21 cellular contexts compared by ENCODE assay signal in the genomic region with DNA sequence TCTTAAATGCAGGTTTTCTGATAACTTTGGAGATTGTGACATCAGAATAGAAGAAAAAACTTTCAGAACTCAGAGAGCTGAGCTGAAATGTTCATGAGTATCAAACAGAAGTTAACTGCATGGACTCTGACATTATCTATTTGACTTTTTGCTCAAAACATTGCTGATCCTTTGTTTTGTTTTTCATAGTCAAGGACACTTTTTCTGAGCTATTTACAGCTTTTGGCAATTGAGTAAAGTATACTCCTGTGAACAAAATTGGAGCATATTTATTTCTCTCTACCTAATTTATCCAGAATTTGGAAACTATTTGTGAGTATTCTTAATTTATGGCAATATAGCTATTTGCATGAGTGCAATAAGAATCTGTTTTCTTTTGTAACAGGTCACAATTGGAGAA. TPM values are rescaled to one million over a fixed set of nuclear protein-coding genes. Genes with fewer than 3 reads are reported as not detected.
DNase-seq lines count a peak whose midpoint lies in the region; ATAC-seq, FAIRE-seq and TF ChIP-seq lines count a peak whose summit lies in the region.
"Had no signal": no experiment of that assay in that cellular context is flagged by ENCODE, and none has a peak within 500 bp of the region (broad histone marks: within the 10 kb centered on the region; RNA-seq: fewer than 3 reads in every experiment).

No MANE protein-coding gene starts in this region.

- no peak overlapping the region for H2BK120ac ChIP-seq in mesendoderm (ENCODE audit: low read depth, low read length)

- TF ChIP-seq EP300 in HepG2 (IDR thresholded peaks at IDR 0.05; ENCODE audit: low read depth in 2 of 2, low read length in 2 of 2) = no peak
- TF ChIP-seq EP300 in HepG2 (CRISPR knock-in tag; IDR thresholded peaks at IDR 0.05; ENCODE audit: borderline replicate concordance) = no peak

- CTCF ChIA-PET in HEK293 (lab: Yijun Ruan, JAX) (interaction anchor here (0.7 to 2.1 kb wide), 4 partner anchors 16 to 192 kb away, joined by 4 to 9 read pairs (median 4); no protein-coding TSS in a partner anchor), HepG2 (lab: Yijun Ruan, JAX; ENCODE audit: low intra/inter-chr PET ratio, low total read pairs) (no interaction called here)

- no peaks in the 10 kb centered on the region for H4K20me1 ChIP-seq in HepG2 (ENCODE audit: insufficient read depth, low read length)
- H4K20me1 ChIP-seq: BLaER1 treated with 17β-estradiol and CSF1 and Interleukin-3, amounts not matched to agents 10 nM and 100 nM had no signal

- H3K36me3 ChIP-seq in HEK293 (ENCODE audit: control insufficient read depth in 2 of 2, insufficient read depth in 1 of 2, low read length in 2 of 2) (no peaks in the 10 kb centered on the region), HepG2 (replicated peaks in 1 of 2; ENCODE audit: control insufficient read depth in 1 of 2, insufficient read depth in 2 of 2, low read length in 2 of 2) (no peaks in the 10 kb centered on the region), mesendoderm (ENCODE audit: control insufficient read depth, insufficient read depth, low read length) (no peaks in the 10 kb centered on the region), testis (ENCODE audit: low read depth, missing control alignments) (no peaks in the 10 kb centered on the region)
- H3K36me3 ChIP-seq: BLaER1 treated with 17β-estradiol and CSF1 and Interleukin-3, amounts not matched to agents 10 nM and 100 nM had no signal

- no peak for FAIRE-seq in HepG2 (lab: Jason Lieb, UNC)
- FAIRE-seq: A549, G401.6, GM12892, GM18507, H54, HTR-8/SVneo had no signal

- H3K4me1 ChIP-seq in HEK293 (ENCODE audit: control insufficient read depth, insufficient read depth, low read length) = no peaks in the 10 kb centered on the region
- H3K4me1 ChIP-seq in HepG2 (ENCODE audit: insufficient read depth, low read length) = no peaks in the 10 kb centered on the region
- H3K4me1 ChIP-seq in mesendoderm (ENCODE audit: control insufficient read depth, low read depth, low read length) = no peaks in the 10 kb centered on the region
- no peaks in the 10 kb centered on the region for H3K4me1 ChIP-seq in testis

- no peak overlapping the region for H2AFZ ChIP-seq in HepG2 (ENCODE audit: low read length)
- H2AFZ ChIP-seq: GM23338 had no signal

- H3K4ac ChIP-seq in mesendoderm (ENCODE audit: low read depth, low read length) = no peak overlapping the region

- in situ Hi-C loops in HepG2 (cut with HindIII; ENCODE audit: extremely low pct_ligation_motif_present, low pct_unique_long_range_greater_than_20kb) = loop anchor here (25.0 kb wide), 1 partner anchor 462 kb away; no protein-coding TSS in a partner anchor

- H3K4me3 ChIP-seq in HEK293 (ENCODE audit: low read depth, low read length) (no peak overlapping the region), HepG2 (replicated peaks in 1 of 3; ENCODE audit: insufficient read depth in 1 of 3, low read depth in 2 of 3, low read length in 3 of 3) (no peak overlapping the region), mesendoderm (ENCODE audit: low read length) (no peak overlapping the region), testis (no peak overlapping the region)
- H3K4me3 ChIP-seq: A549; BLaER1 treated with 17β-estradiol and CSF1 and Interleukin-3, amounts not matched to agents 10 nM and 100 nM; GM23338 had no signal

- ATAC-seq in HepG2 = no peak
- no peak for ATAC-seq in GM19328 (IDR thresholded peaks at IDR 0.05; ENCODE audit: unreplicated experiment)
- ATAC-seq: A549; CD8-positive, alpha-beta T cell; GM23338 had no signal

- DNase-seq in amniotic epithelial cell (ENCODE audit: low read depth) = peak; percentile 11
- DNase-seq in HepG2 (ENCODE audit: low spot score) = no peak
- peak; percentile 40 for DNase-seq in mesendoderm
- no peak for DNase-seq in testis
- DNase-seq in SKM-1 (lab: John Stamatoyannopoulos, UW; ENCODE audit: unreplicated experiment) = no peak
- DNase-seq: Calu3; CD8-positive, alpha-beta T cell; HCEC 1CT; HFFc6; KG1 had no signal

- H3K4me2 ChIP-seq in HepG2 (ENCODE audit: low read depth, low read length) (no peak overlapping the region), mesendoderm (ENCODE audit: low read length) (no peak overlapping the region)
- H3K4me2 ChIP-seq: A549; BLaER1 treated with 17β-estradiol and CSF1 and Interleukin-3, amounts not matched to agents 10 nM and 100 nM; GM23338 had no signal

- no peak overlapping the region for H4K8ac ChIP-seq in mesendoderm (ENCODE audit: low read depth, low read length)

- H3K79me2 ChIP-seq in HepG2 (ENCODE audit: insufficient read depth, low read length) (no peaks in the 10 kb centered on the region), mesendoderm (ENCODE audit: control insufficient read depth, insufficient read depth, low read length) (no peaks in the 10 kb centered on the region)

- H3K23ac ChIP-seq in mesendoderm (ENCODE audit: low read length) = no peak overlapping the region

- TF ChIP-seq POLR2A in HepG2 (IDR thresholded peaks at IDR 0.05; ENCODE audit: insufficient read depth in 1 of 2, low read depth in 2 of 2, low read length in 2 of 2) (no peak), testis (IDR thresholded peaks at IDR 0.05) (no peak)

- no peak overlapping the region for H3K56ac ChIP-seq in mesendoderm (ENCODE audit: low read length)

- POLR2A ChIA-PET in HEK293 (lab: Yijun Ruan, JAX) (no interaction called here), HepG2 (lab: Yijun Ruan, JAX) (no interaction called here)

- H3K9me3 ChIP-seq in HEK293 (ENCODE audit: control insufficient read depth, insufficient read depth, low read depth, low read length) (no peaks in the 10 kb centered on the region), HepG2 (ENCODE audit: low read length) (peaks cover 8% of the 10 kb centered on the region), testis (no peaks in the 10 kb centered on the region)
- H3K9me3 ChIP-seq: A549 had no signal

- TF ChIP-seq CTCF in HEK293 (tag by site-specific recombination; IDR thresholded peaks at IDR 0.05) (no peak), HepG2 (CRISPR knock-in tag; IDR thresholded peaks at IDR 0.05) (no peak), testis (IDR thresholded peaks at IDR 0.05) (no peak)

- H2BK15ac ChIP-seq in mesendoderm (replicated peaks; ENCODE audit: low read depth) = no peak overlapping the region

- BruUV-seq in HepG2 (replicated peaks; lab: Mats Ljungman, UMichigan) = no TSS peak

- H2AK5ac ChIP-seq in mesendoderm (ENCODE audit: low read length) = no peak overlapping the region

- no peak overlapping the region for H3K18ac ChIP-seq in mesendoderm (ENCODE audit: low read length)

- H2BK5ac ChIP-seq in mesendoderm (ENCODE audit: low read length) = no peak overlapping the region

- H3K9ac ChIP-seq in HepG2 (ENCODE audit: insufficient read depth, low read depth, low read length) (no peak overlapping the region), mesendoderm (ENCODE audit: low read length) (no peak overlapping the region)
- H3K9ac ChIP-seq: BLaER1 treated with 17β-estradiol and CSF1 and Interleukin-3, amounts not matched to agents 10 nM and 100 nM had no signal

- H3K27me3 ChIP-seq in HepG2 (ENCODE audit: control insufficient read depth in 1 of 2, insufficient read depth in 2 of 2, low read length in 2 of 2) (0 out of 5 replicates have a peak, but pooled peaks cover 0 to 5% of the 10 kb centered on the region in 2 experiments), mesendoderm (ENCODE audit: insufficient read depth, low read length, poor library complexity) (no peaks in the 10 kb centered on the region), testis (no peaks in the 10 kb centered on the region)
- H3K27me3 ChIP-seq: BLaER1 treated with 17β-estradiol and CSF1 and Interleukin-3, amounts not matched to agents 10 nM and 100 nM had no signal

- intact Hi-C loops in HepG2 (cut with micrococcal nuclease; ENCODE audit: unreplicated experiment) = no loop called here
- intact Hi-C loops in testis (cut with DNase I; ENCODE audit: low total_unique reads) = no loop called here

- H4K5ac ChIP-seq in mesendoderm (ENCODE audit: low read length) = no peak overlapping the region

- TF ChIP-seq RAD21 in HepG2 (CRISPR knock-in tag; IDR thresholded peaks at IDR 0.05) = no peak

- H3K27ac ChIP-seq in HEK293 (ENCODE audit: extremely low read depth, low read depth, low read length) = no peak overlapping the region
- H3K27ac ChIP-seq in HepG2 (ENCODE audit: extremely low read length, insufficient read depth, low read length) = no peak overlapping the region
- H3K27ac ChIP-seq in mesendoderm (ENCODE audit: low read depth, low read length) = no peak overlapping the region
- no peak overlapping the region for H3K27ac ChIP-seq in testis
- H3K27ac ChIP-seq: 22Rv1; A549; BLaER1 treated with 17β-estradiol and CSF1 and Interleukin-3, amounts not matched to agents 10 nM and 100 nM had no signal

- no peaks in the 10 kb centered on the region for H3K79me1 ChIP-seq in mesendoderm (ENCODE audit: low read length)

RNA-seq across cellular contexts. Expression of gene KCP, which starts 11.1 kb away (rescaled TPM):
- total RNA-seq in HepG2 (2016; rRNA removed; fragmentation: Illumina TruSeq; extraction: Trizol) = 0.22 and 1.0 TPM in 2 replicates
- total RNA-seq in HepG2 (2016; cell fraction: cytosol; rRNA removed; fragmentation: Illumina TruSeq; extraction: Trizol; ENCODE audit: low read depth) = 0.26 and 0.51 TPM in 2 replicates
- 0.37 and 1.2 TPM in 2 replicates for total RNA-seq in HepG2 (2016; cell fraction: insoluble cytoplasmic fraction; rRNA removed; fragmentation: Illumina TruSeq; extraction: Trizol)
- 0.28 and 0.48 TPM in 2 replicates for total RNA-seq in HepG2 (2016; cell fraction: membrane; rRNA removed; fragmentation: Illumina TruSeq; extraction: Trizol)
- total RNA-seq in HepG2 (2016; cell fraction: nucleus; rRNA removed; fragmentation: Illumina TruSeq; extraction: Trizol) = 1.3 and 2.0 TPM in 2 replicates
- polyA plus RNA-seq in HepG2 (2011; rRNA removed) = 0.37 and 0.46 TPM in 2 replicates
- polyA plus RNA-seq in HepG2 (2011; cell fraction: cytosol; rRNA removed) = 0.12 and 0.31 TPM in 2 replicates
- polyA plus RNA-seq in HepG2 (2011; cell fraction: nucleus; rRNA removed) = 6.6 and 8.0 TPM in 2 replicates
- polyA plus RNA-seq in HepG2 (2012) = 0.28 TPM in 2 replicates
- 0.09 and 0.12 TPM in 2 replicates for polyA plus RNA-seq in HepG2 (2016; cell fraction: cytosol; fragmentation: Illumina TruSeq; extraction: Trizol; ENCODE audit: low read depth)
- 0.17 and 0.24 TPM in 2 replicates for polyA plus RNA-seq in HepG2 (2016; cell fraction: insoluble cytoplasmic fraction; fragmentation: Illumina TruSeq; extraction: Trizol; ENCODE audit: low read depth)
- polyA plus RNA-seq in HepG2 (2016; cell fraction: membrane; fragmentation: Illumina TruSeq; extraction: Trizol; ENCODE audit: low read depth) = 0.20 and 0.23 TPM in 2 replicates
- 2.1 and 3.1 TPM in 2 replicates for polyA plus RNA-seq in HepG2 (2016; cell fraction: nucleus; fragmentation: Illumina TruSeq; extraction: Trizol; ENCODE audit: insufficient read depth, low read depth)
- polyA minus RNA-seq in HepG2 (2011; rRNA and poly(A)+ RNA removed; ENCODE audit: low replicate concordance) = 0.07 and 0.58 TPM in 2 replicates
- polyA minus RNA-seq in HepG2 (2011; cell fraction: cytosol; rRNA and poly(A)+ RNA removed) = not detected in 2 replicates
- 1.1 and 1.4 TPM in 2 replicates for polyA minus RNA-seq in HepG2 (2011; cell fraction: nucleus; rRNA and poly(A)+ RNA removed)
- 0.74 TPM for polyA plus RNA-seq in mesendoderm (2013, experiment 1 of 2)
- polyA plus RNA-seq in mesendoderm (2013, experiment 2 of 2) = 0.84 TPM
- 1 to 10 TPM in 1 of 2 donors, under 1 TPM in 1; 0.68 to 1.2 TPM for total RNA-seq in testis
- 1.4 TPM for polyA plus RNA-seq in testis (ENCODE audit: insufficient read depth, low read depth, low replicate concordance)

RNA-seq across cellular contexts. Expression of gene ATP6V1F, which starts 36.7 kb away (rescaled TPM):
- total RNA-seq in HepG2 (2016; rRNA removed; fragmentation: Illumina TruSeq; extraction: Trizol) (87.2 and 107 TPM in 2 replicates), testis (100 to 1,000 TPM; 133 to 166 TPM)
- 91.7 and 127 TPM in 2 replicates for total RNA-seq in HepG2 (2016; cell fraction: cytosol; rRNA removed; fragmentation: Illumina TruSeq; extraction: Trizol; ENCODE audit: low read depth)
- total RNA-seq in HepG2 (2016; cell fraction: insoluble cytoplasmic fraction; rRNA removed; fragmentation: Illumina TruSeq; extraction: Trizol) = 86.6 and 128 TPM in 2 replicates
- 87.9 and 101 TPM in 2 replicates for total RNA-seq in HepG2 (2016; cell fraction: membrane; rRNA removed; fragmentation: Illumina TruSeq; extraction: Trizol)
- 29.8 and 31.5 TPM in 2 replicates for total RNA-seq in HepG2 (2016; cell fraction: nucleus; rRNA removed; fragmentation: Illumina TruSeq; extraction: Trizol)
- polyA plus RNA-seq in HepG2 (2011; rRNA removed) (132 and 144 TPM in 2 replicates), testis (ENCODE audit: insufficient read depth, low read depth, low replicate concordance) (414 TPM)
- 149 and 216 TPM in 2 replicates for polyA plus RNA-seq in HepG2 (2011; cell fraction: cytosol; rRNA removed)
- polyA plus RNA-seq in HepG2 (2011; cell fraction: nucleus; rRNA removed) = 54.3 and 63.6 TPM in 2 replicates
- polyA plus RNA-seq in HepG2 (2012) = 127 and 131 TPM in 2 replicates
- 134 and 154 TPM in 2 replicates for polyA plus RNA-seq in HepG2 (2016; cell fraction: cytosol; fragmentation: Illumina TruSeq; extraction: Trizol; ENCODE audit: low read depth)
- polyA plus RNA-seq in HepG2 (2016; cell fraction: insoluble cytoplasmic fraction; fragmentation: Illumina TruSeq; extraction: Trizol; ENCODE audit: low read depth) = 186 and 188 TPM in 2 replicates
- 130 and 137 TPM in 2 replicates for polyA plus RNA-seq in HepG2 (2016; cell fraction: membrane; fragmentation: Illumina TruSeq; extraction: Trizol; ENCODE audit: low read depth)
- 74.2 and 75.8 TPM in 2 replicates for polyA plus RNA-seq in HepG2 (2016; cell fraction: nucleus; fragmentation: Illumina TruSeq; extraction: Trizol; ENCODE audit: insufficient read depth, low read depth)
- polyA minus RNA-seq in HepG2 (2011; rRNA and poly(A)+ RNA removed; ENCODE audit: low replicate concordance) = 39.4 and 64.2 TPM in 2 replicates
- 18.0 and 20.1 TPM in 2 replicates for polyA minus RNA-seq in HepG2 (2011; cell fraction: cytosol; rRNA and poly(A)+ RNA removed)
- 9.9 and 10.6 TPM in 2 replicates for polyA minus RNA-seq in HepG2 (2011; cell fraction: nucleus; rRNA and poly(A)+ RNA removed)
- 141 TPM for polyA plus RNA-seq in mesendoderm (2013, experiment 1 of 2)
- polyA plus RNA-seq in mesendoderm (2013, experiment 2 of 2) = 142 TPM

RNA-seq across cellular contexts. Expression of gene IRF5, which starts 38.3 kb away (rescaled TPM):
- total RNA-seq in HepG2 (2016; rRNA removed; fragmentation: Illumina TruSeq; extraction: Trizol) (2.0 and 2.9 TPM in 2 replicates), testis (1 to 10 TPM; 2.9 to 5.6 TPM)
- total RNA-seq in HepG2 (2016; cell fraction: cytosol; rRNA removed; fragmentation: Illumina TruSeq; extraction: Trizol; ENCODE audit: low read depth) = 1.1 and 1.9 TPM in 2 replicates
- 1.9 and 3.1 TPM in 2 replicates for total RNA-seq in HepG2 (2016; cell fraction: insoluble cytoplasmic fraction; rRNA removed; fragmentation: Illumina TruSeq; extraction: Trizol)
- total RNA-seq in HepG2 (2016; cell fraction: membrane; rRNA removed; fragmentation: Illumina TruSeq; extraction: Trizol) = 2.0 and 3.2 TPM in 2 replicates
- total RNA-seq in HepG2 (2016; cell fraction: nucleus; rRNA removed; fragmentation: Illumina TruSeq; extraction: Trizol) = 2.9 and 3.4 TPM in 2 replicates
- polyA plus RNA-seq in HepG2 (2011; rRNA removed) (2.0 and 2.4 TPM in 2 replicates), testis (ENCODE audit: insufficient read depth, low read depth, low replicate concordance) (4.6 TPM)
- 1.2 and 1.5 TPM in 2 replicates for polyA plus RNA-seq in HepG2 (2011; cell fraction: cytosol; rRNA removed)
- 9.9 and 12.9 TPM in 2 replicates for polyA plus RNA-seq in HepG2 (2011; cell fraction: nucleus; rRNA removed)
- polyA plus RNA-seq in HepG2 (2012) = 0.66 and 0.88 TPM in 2 replicates
- 1.1 TPM in 2 replicates for polyA plus RNA-seq in HepG2 (2016; cell fraction: cytosol; fragmentation: Illumina TruSeq; extraction: Trizol; ENCODE audit: low read depth)
- 2.0 and 3.3 TPM in 2 replicates for polyA plus RNA-seq in HepG2 (2016; cell fraction: insoluble cytoplasmic fraction; fragmentation: Illumina TruSeq; extraction: Trizol; ENCODE audit: low read depth)
- 1.5 and 2.4 TPM in 2 replicates for polyA plus RNA-seq in HepG2 (2016; cell fraction: membrane; fragmentation: Illumina TruSeq; extraction: Trizol; ENCODE audit: low read depth)
- 9.3 and 11.8 TPM in 2 replicates for polyA plus RNA-seq in HepG2 (2016; cell fraction: nucleus; fragmentation: Illumina TruSeq; extraction: Trizol; ENCODE audit: insufficient read depth, low read depth)
- polyA minus RNA-seq in HepG2 (2011; rRNA and poly(A)+ RNA removed; ENCODE audit: low replicate concordance) = 0.61 and 1.8 TPM in 2 replicates
- 0.79 and 1.8 TPM in 2 replicates for polyA minus RNA-seq in HepG2 (2011; cell fraction: cytosol; rRNA and poly(A)+ RNA removed)
- polyA minus RNA-seq in HepG2 (2011; cell fraction: nucleus; rRNA and poly(A)+ RNA removed) = 0.52 and 1.1 TPM in 2 replicates
- polyA plus RNA-seq in mesendoderm (2013, experiment 1 of 2) = 0.07 TPM
- 0.06 TPM for polyA plus RNA-seq in mesendoderm (2013, experiment 2 of 2)

Comparison
In these comparisons a context has a peak if more than half of its experiments do, and no peak if none do; other contexts are left out.
1. DNase-seq: peak in amniotic epithelial cell (single experiment) and mesendoderm (single experiment); none in HepG2 (single experiment), testis (single experiment) and SKM-1 (single experiment).
2. Of the 63 proteins assayed by ChIP-seq in both HepG2 and HEK293: peak only in HepG2: none; only in HEK293: SETDB1, ZNF280D, ZNF549 and ZNF558; in both: none; in neither: 59.